Comparison of ENCODE assay signal across 8 cellular contexts in genomic region chr10:86899670-86900276, GRCh38. TPM values are rescaled to one million over a fixed set of nuclear protein-coding genes. Genes with fewer than 3 reads are reported as not detected.
A peak's percentile ranks its signal among the peaks of the same experiment; 100 is the strongest.
DNase-seq lines count a peak whose midpoint lies in the region; ATAC-seq and TF ChIP-seq lines count a peak whose summit lies in the region.

No MANE protein-coding gene starts in this region.

- H3K4me1 Mint-ChIP-seq in WTC11 (peaks cover 23% of the 10 kb centered on the region), mesothelial cell of epicardium (peaks cover 7% of the 10 kb centered on the region)

- TF ChIP-seq CTCF in AG04449 (IDR thresholded peaks at IDR 0.05; ENCODE audit: insufficient read depth, low read length, missing control alignments) = peak; percentile 65
- peak; percentile 67 for TF ChIP-seq CTCF in GM12873 (IDR thresholded peaks at IDR 0.05; ENCODE audit: insufficient read depth, low read depth, low read length, missing control alignments)
- peak; percentile 42; the same call in 1 of the 2 replicates for TF ChIP-seq CTCF in WTC11 (IDR thresholded peaks at IDR 0.05)
- peak; percentile 82 for TF ChIP-seq CTCF in epithelial cell of proximal tubule (conservative IDR thresholded peaks at IDR 0.05; ENCODE audit: low read depth, low read length)
- TF ChIP-seq CTCF in mesothelial cell of epicardium (IDR thresholded peaks at IDR 0.05; ENCODE audit: unreplicated experiment) = peak; percentile 75
- peak; percentile 61 to 64 for TF ChIP-seq CTCF in suprapubic skin (IDR thresholded peaks at IDR 0.05)

- H3K9me3 Mint-ChIP-seq in WTC11 (no peaks in the 10 kb centered on the region), mesothelial cell of epicardium (peaks cover 13% of the 10 kb centered on the region)

- CTCF ChIA-PET in AG04449 (lab: Yijun Ruan, JAX) (interaction anchor here (0.7 to 7.0 kb wide), 30 partner anchors 9 to 259 kb away, joined by 3 to 86 read pairs (median 5); no protein-coding TSS in a partner anchor), WTC11 (lab: Charles Lee) (interaction anchor here (0.8 to 2.7 kb wide), 26 partner anchors 16 to 498 kb away, joined by 3 to 21 read pairs (median 4); no protein-coding TSS in a partner anchor)

- H3K27ac Mint-ChIP-seq in WTC11 = peak overlapping the region; percentile 85; the same call in 1 of the 2 replicates
- no peak overlapping the region for H3K27ac Mint-ChIP-seq in mesothelial cell of epicardium

- ATAC-seq in WTC11 = peak; percentile 64
- no peak for ATAC-seq in activated CD4-positive, CD25-positive, alpha-beta regulatory T cell treated with anti-CD3 and anti-CD28 coated beads, Interleukin-2, amount 50 U/mL, for 24 hours

- H3K4me1 ChIP-seq in suprapubic skin = peaks cover 3% of the 10 kb centered on the region

- POLR2A ChIA-PET in AG04449 (lab: Yijun Ruan, JAX) = interaction anchor here (1.3 kb wide), 1 partner anchor 143 kb away, joined by 4 read pairs; the partner anchor contains the start of gene BMPR1A
- POLR2A ChIA-PET in WTC11 (lab: Charles Lee) = interaction anchor here (1.0 to 1.1 kb wide), 2 partner anchors 21 to 144 kb away, joined by 3 read pairs; no protein-coding TSS in a partner anchor

- no peak overlapping the region for H3K4me3 ChIP-seq in AG04449 (ENCODE audit: low read depth, low read length)
- no peak overlapping the region for H3K4me3 ChIP-seq in epithelial cell of proximal tubule (ENCODE audit: low read depth, low read length)
- H3K4me3 ChIP-seq in suprapubic skin = no peak overlapping the region

- no peak overlapping the region for H3K27ac ChIP-seq in suprapubic skin

- WGBS in suprapubic skin = 16% methylated on average over 9 of the region's 9 CpGs

- H3K27me3 Mint-ChIP-seq in WTC11 (ENCODE audit: low read depth) (no peaks in the 10 kb centered on the region), mesothelial cell of epicardium (ENCODE audit: low read depth) (no peaks in the 10 kb centered on the region)

- peaks cover 55% of the 10 kb centered on the region for H3K36me3 Mint-ChIP-seq in WTC11
- H3K36me3 Mint-ChIP-seq in mesothelial cell of epicardium = peaks cover 31% of the 10 kb centered on the region

- H3K4me3 Mint-ChIP-seq in WTC11 = no peak overlapping the region
- H3K4me3 Mint-ChIP-seq in mesothelial cell of epicardium = no peak overlapping the region

- DNase-seq in AG04449 (ENCODE audit: low read depth, low spot score) = peak; percentile 10
- DNase-seq in NCI-H146 treated with DMSO at 0.1 percent for 48 hours (lab: John Stamatoyannopoulos, UW; ENCODE audit: unreplicated experiment) = peak; percentile 39
- peak; percentile 56 for DNase-seq in WTC11 (ENCODE audit: low spot score)
- peak; percentile 16 for DNase-seq in epithelial cell of proximal tubule (ENCODE audit: low read depth)
- DNase-seq in mesothelial cell of epicardium (ENCODE audit: low spot score in 2 of 2, unreplicated experiment in 2 of 2) = peak in 1 of 2 experiments; percentile 54
- DNase-seq in suprapubic skin (ENCODE audit: low spot score in 2 of 2) = no peak

- no peaks in the 10 kb centered on the region for H3K9me3 ChIP-seq in suprapubic skin

- no peak for TF ChIP-seq EP300 in suprapubic skin (IDR thresholded peaks at IDR 0.05)

- H3K27me3 ChIP-seq in suprapubic skin = no peaks in the 10 kb centered on the region

- no peak for TF ChIP-seq POLR2A in suprapubic skin (IDR thresholded peaks at IDR 0.05)

- peaks cover 28% of the 10 kb centered on the region for H3K36me3 ChIP-seq in suprapubic skin

TF ChIP-seq in WTC11, 78 proteins besides CTCF, POLR2A, EP300 and RAD21:
- TF ChIP-seq FOXP1 (CRISPR knock-in tag; IDR thresholded peaks at IDR 0.05; ENCODE audit: borderline replicate concordance) (no peak), ZNF396 (CRISPR knock-in tag; IDR thresholded peaks at IDR 0.05; ENCODE audit: borderline replicate concordance) (no peak), ZNF138 (CRISPR knock-in tag; conservative IDR thresholded peaks at IDR 0.05) (no peak), JAZF1 (CRISPR knock-in tag; IDR thresholded peaks at IDR 0.05) (no peak), ATF1 (CRISPR knock-in tag; IDR thresholded peaks at IDR 0.05) (no peak), ESRRA (CRISPR knock-in tag; IDR thresholded peaks at IDR 0.05; ENCODE audit: borderline replicate concordance) (no peak), SMAD4 (CRISPR knock-in tag; IDR thresholded peaks at IDR 0.05) (no peak)

RNA-seq across cellular contexts. Expression of gene MMRN2, which starts 57.6 kb away (rescaled TPM):
- total RNA-seq in WTC11 (2021) (1.7 to 2.8 TPM (median 2.4 TPM) in 3 replicates), epithelial cell of proximal tubule (0.17 TPM in 1 of 2 replicates, not detected in the other), mesothelial cell of epicardium (6.5 to 9.8 TPM (median 7.2 TPM) in 3 replicates), suprapubic skin (10 to 100 TPM; 23.1 to 77.6 (median 40.7) TPM)

RNA-seq across cellular contexts. Expression of gene SNCG, which starts 58.6 kb away (rescaled TPM):
- total RNA-seq in WTC11 (2021) (8.4 to 14.3 TPM (median 12.0 TPM) in 3 replicates), epithelial cell of proximal tubule (3.1 and 30.0 TPM in 2 replicates), mesothelial cell of epicardium (92.0 to 104 TPM (median 98.5 TPM) in 3 replicates), suprapubic skin (10 to 100 TPM; 20.7 to 27.1 (median 24.6) TPM)

Comparison
In these comparisons a context has a peak if more than half of its experiments do, and no peak if none do; other contexts are left out.
1. DNase-seq: peak in AG04449 (single experiment), NCI-H146 treated with DMSO at 0.1 percent for 48 hours (single experiment), WTC11 (single experiment) and epithelial cell of proximal tubule (single experiment); none in suprapubic skin (0 of 2).
2. Peak in every context shown above with its lines, with median percentiles within 50 percentile points of each other: CTCF ChIP-seq.